In the genomic region with DNA sequence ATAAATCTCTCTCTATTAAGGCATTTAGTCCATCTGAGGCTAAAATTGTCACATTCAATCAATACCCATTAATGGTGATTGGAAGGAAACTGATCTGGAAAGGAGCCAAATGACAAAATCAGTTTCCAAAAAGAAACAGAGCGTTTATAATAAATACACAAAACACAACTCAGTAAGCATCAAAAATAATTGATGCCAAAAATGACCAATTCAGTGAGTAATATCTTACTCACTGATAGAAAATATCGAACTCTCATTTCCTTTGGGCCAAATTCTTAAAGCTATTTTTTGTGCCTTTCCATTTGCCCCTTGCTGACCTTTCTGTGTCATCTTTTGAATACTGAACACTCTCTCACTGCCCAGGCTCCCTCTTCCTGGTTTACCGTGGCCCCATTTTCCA, we compare ENCODE assay signal across 1 cellular context.
TF ChIP-seq lines count a peak whose summit lies in the region.

No MANE protein-coding gene starts in this region.

TF ChIP-seq in IMR-90, 13 proteins besides CTCF, POLR2A, EP300 and RAD21 (continued from another document):
- TF ChIP-seq, protein P1, sequence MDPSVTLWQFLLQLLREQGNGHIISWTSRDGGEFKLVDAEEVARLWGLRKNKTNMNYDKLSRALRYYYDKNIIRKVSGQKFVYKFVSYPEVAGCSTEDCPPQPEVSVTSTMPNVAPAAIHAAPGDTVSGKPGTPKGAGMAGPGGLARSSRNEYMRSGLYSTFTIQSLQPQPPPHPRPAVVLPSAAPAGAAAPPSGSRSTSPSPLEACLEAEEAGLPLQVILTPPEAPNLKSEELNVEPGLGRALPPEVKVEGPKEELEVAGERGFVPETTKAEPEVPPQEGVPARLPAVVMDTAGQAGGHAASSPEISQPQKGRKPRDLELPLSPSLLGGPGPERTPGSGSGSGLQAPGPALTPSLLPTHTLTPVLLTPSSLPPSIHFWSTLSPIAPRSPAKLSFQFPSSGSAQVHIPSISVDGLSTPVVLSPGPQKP (IDR thresholded peaks at IDR 0.05; ENCODE audit: borderline replicate concordance, low read depth, low read length) = no peak
- TF ChIP-seq BHLHE40 (IDR thresholded peaks at IDR 0.05; ENCODE audit: low read depth, low read length) (no peak), RCOR1 (IDR thresholded peaks at IDR 0.05; ENCODE audit: insufficient replicate concordance, low read length) (no peak), MAFK (IDR thresholded peaks at IDR 0.05; ENCODE audit: low read depth, low read length) (no peak), SMC3 (IDR thresholded peaks at IDR 0.05; ENCODE audit: low read depth, low read length) (no peak), CEBPB (IDR thresholded peaks at IDR 0.05; ENCODE audit: low read depth, low read length) (no peak), RFX5 (IDR thresholded peaks at IDR 0.05; ENCODE audit: low read depth, low read length) (no peak), FOS (IDR thresholded peaks at IDR 0.05; ENCODE audit: low read depth, low read length) (no peak)
- TF ChIP-seq, protein P2, sequence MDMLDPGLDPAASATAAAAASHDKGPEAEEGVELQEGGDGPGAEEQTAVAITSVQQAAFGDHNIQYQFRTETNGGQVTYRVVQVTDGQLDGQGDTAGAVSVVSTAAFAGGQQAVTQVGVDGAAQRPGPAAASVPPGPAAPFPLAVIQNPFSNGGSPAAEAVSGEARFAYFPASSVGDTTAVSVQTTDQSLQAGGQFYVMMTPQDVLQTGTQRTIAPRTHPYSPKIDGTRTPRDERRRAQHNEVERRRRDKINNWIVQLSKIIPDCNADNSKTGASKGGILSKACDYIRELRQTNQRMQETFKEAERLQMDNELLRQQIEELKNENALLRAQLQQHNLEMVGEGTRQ (IDR thresholded peaks at IDR 0.05; ENCODE audit: low read depth, low read length) = no peak
